In the genomic region with DNA sequence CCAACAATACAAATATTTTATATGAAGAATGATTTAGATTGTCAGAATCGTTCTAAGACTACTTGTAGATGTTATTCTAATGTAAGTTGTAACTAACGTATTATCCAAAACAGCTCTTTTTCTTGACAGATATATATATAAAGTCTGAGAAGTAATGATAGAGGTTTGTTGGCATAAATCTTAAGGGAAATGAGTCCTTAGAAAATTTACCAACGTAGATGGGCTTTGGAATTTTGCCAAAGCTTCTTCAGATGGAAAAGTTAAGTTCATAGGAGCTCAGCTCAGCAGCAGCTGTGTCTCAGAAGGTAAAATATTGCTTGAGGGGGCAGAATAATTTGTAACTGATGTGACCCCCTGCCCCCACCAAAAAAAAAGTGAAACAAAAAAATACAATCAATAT, we compare ENCODE assay signal across 11 cellular contexts.
DNase-seq lines count a peak whose midpoint lies in the region; ATAC-seq and TF ChIP-seq lines count a peak whose summit lies in the region.
"Had no signal": no experiment of that assay in that cellular context is flagged by ENCODE, and none has a peak within 500 bp of the region (broad histone marks: within the 10 kb centered on the region; RNA-seq: fewer than 3 reads in every experiment).

No MANE protein-coding gene starts in this region.

- no peak overlapping the region for H3K27ac ChIP-seq in HEK293 (ENCODE audit: extremely low read depth, low read depth, low read length)
- H3K27ac ChIP-seq in foreskin keratinocyte, result peak overlapping the region; percentile 58
- H3K27ac ChIP-seq in smooth muscle cell (ENCODE audit: low read depth), result peak overlapping the region; percentile 88

- H3K27me3 ChIP-seq in foreskin keratinocyte (no peaks in the 10 kb centered on the region), smooth muscle cell (ENCODE audit: low read depth) (no peaks in the 10 kb centered on the region)

- peaks cover 5 to 8% of the 10 kb centered on the region in 2 experiments; a peak in 2 of 3 replicates for H3K36me3 ChIP-seq in HEK293 (ENCODE audit: control insufficient read depth in 2 of 2, insufficient read depth in 1 of 2, low read length in 2 of 2)
- no peaks in the 10 kb centered on the region for H3K36me3 ChIP-seq in smooth muscle cell (ENCODE audit: low read depth)

- no peak for ATAC-seq in foreskin keratinocyte
- ATAC-seq in HG02840 (IDR thresholded peaks at IDR 0.05; ENCODE audit: low FRiP score, unreplicated experiment), result no peak
- ATAC-seq in HG03039 (IDR thresholded peaks at IDR 0.05; ENCODE audit: unreplicated experiment), result no peak
- ATAC-seq: effector memory CD8-positive, alpha-beta T cell had no signal

- H3K4me1 ChIP-seq in HEK293 (ENCODE audit: control insufficient read depth, insufficient read depth, low read length) (peaks cover 14% of the 10 kb centered on the region; the same call in 1 of the 2 replicates), foreskin keratinocyte (peaks cover 14% of the 10 kb centered on the region), smooth muscle cell (ENCODE audit: low read depth) (peaks cover 4% of the 10 kb centered on the region)

- H2AFZ ChIP-seq in smooth muscle cell (ENCODE audit: low read depth), result no peak overlapping the region

- H3K4me2 ChIP-seq in smooth muscle cell, result no peak overlapping the region

- H3K79me2 ChIP-seq in smooth muscle cell (ENCODE audit: low read depth), result no peaks in the 10 kb centered on the region

- no peak overlapping the region for H3K4me3 ChIP-seq in HEK293 (ENCODE audit: low read depth, low read length)
- H3K4me3 ChIP-seq in smooth muscle cell, result peak overlapping the region; percentile 42

- CTCF ChIA-PET in HEK293 (lab: Yijun Ruan, JAX), result interaction anchor here (1.1 to 1.2 kb wide), 2 partner anchors 35 kb away, joined by 3 read pairs; no protein-coding TSS in a partner anchor

- DNase-seq in amniotic epithelial cell (ENCODE audit: low read depth), result peak; percentile 24
- DNase-seq in foreskin keratinocyte, result no peak
- no peak for DNase-seq in smooth muscle cell (lab: John Stamatoyannopoulos, UW; ENCODE audit: unreplicated experiment)
- no peak for DNase-seq in activated effector memory CD4-positive, alpha-beta T cell treated with anti-CD3 and anti-CD28 coated beads, Interleukin-2, amount 50 U/mL, for 16 hours
- no peak for DNase-seq in hypothalamus (lab: John Stamatoyannopoulos, UW)
- DNase-seq: effector memory CD8-positive, alpha-beta T cell; NCI-H510A; stimulated activated CD4-positive, alpha-beta T cell treated with anti-CD3 and anti-CD28 coated beads, Interleukin-4, amount 100 ng/mL, for 4 hours had no signal

- TF ChIP-seq CTCF in HEK293 (tag by site-specific recombination; IDR thresholded peaks at IDR 0.05), result no peak
- TF ChIP-seq CTCF in foreskin keratinocyte (conservative IDR thresholded peaks at IDR 0.05), result no peak
- TF ChIP-seq CTCF in smooth muscle cell (IDR thresholded peaks at IDR 0.05; ENCODE audit: borderline replicate concordance, insufficient read depth, poor library complexity, severe bottlenecking), result no peak

- H3K9ac ChIP-seq in smooth muscle cell (ENCODE audit: low read depth), result peak overlapping the region; percentile 57

- POLR2A ChIA-PET in HEK293 (lab: Yijun Ruan, JAX), result no interaction called here

- no peaks in the 10 kb centered on the region for H4K20me1 ChIP-seq in smooth muscle cell (ENCODE audit: low read depth)

- 88% methylated on average over 3 of the region's 3 CpGs for WGBS in smooth muscle cell (ENCODE audit: low lambda C conversion rate)

- H3F3A ChIP-seq in smooth muscle cell (ENCODE audit: low read depth), result peaks cover 11% of the 10 kb centered on the region

- H3K9me3 ChIP-seq in HEK293 (ENCODE audit: control insufficient read depth, insufficient read depth, low read depth, low read length), result no peaks in the 10 kb centered on the region
- no peaks in the 10 kb centered on the region for H3K9me3 ChIP-seq in smooth muscle cell (replicated peaks; ENCODE audit: low read depth)

TF ChIP-seq in HEK293, 187 proteins besides CTCF, POLR2A, EP300 and RAD21:
- no peak for TF ChIP-seq KLF17 (tag by site-specific recombination; IDR thresholded peaks at IDR 0.05)
- TF ChIP-seq, protein P1, sequence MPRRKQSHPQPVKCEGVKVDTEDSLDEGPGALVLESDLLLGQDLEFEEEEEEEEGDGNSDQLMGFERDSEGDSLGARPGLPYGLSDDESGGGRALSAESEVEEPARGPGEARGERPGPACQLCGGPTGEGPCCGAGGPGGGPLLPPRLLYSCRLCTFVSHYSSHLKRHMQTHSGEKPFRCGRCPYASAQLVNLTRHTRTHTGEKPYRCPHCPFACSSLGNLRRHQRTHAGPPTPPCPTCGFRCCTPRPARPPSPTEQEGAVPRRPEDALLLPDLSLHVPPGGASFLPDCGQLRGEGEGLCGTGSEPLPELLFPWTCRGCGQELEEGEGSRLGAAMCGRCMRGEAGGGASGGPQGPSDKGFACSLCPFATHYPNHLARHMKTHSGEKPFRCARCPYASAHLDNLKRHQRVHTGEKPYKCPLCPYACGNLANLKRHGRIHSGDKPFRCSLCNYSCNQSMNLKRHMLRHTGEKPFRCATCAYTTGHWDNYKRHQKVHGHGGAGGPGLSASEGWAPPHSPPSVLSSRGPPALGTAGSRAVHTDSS (tag by site-specific recombination; IDR thresholded peaks at IDR 0.05), result no peak
- no peak for TF ChIP-seq ZNF140 (tag by site-specific recombination; IDR thresholded peaks at IDR 0.05)
- no peak for TF ChIP-seq GLI4 (tag by site-specific recombination; IDR thresholded peaks at IDR 0.05)
- TF ChIP-seq ZNF274 (IDR thresholded peaks at IDR 0.05; ENCODE audit: low read length), result no peak
- TF ChIP-seq ZNF274 (tag by site-specific recombination; IDR thresholded peaks at IDR 0.05; ENCODE audit: borderline replicate concordance), result no peak
- no peak for TF ChIP-seq ZNF341 (tag by site-specific recombination; IDR thresholded peaks at IDR 0.05; ENCODE audit: low read depth)
- TF ChIP-seq ZNF394 (tag by site-specific recombination; IDR thresholded peaks at IDR 0.05; ENCODE audit: borderline replicate concordance), result no peak
- TF ChIP-seq, protein P2, sequence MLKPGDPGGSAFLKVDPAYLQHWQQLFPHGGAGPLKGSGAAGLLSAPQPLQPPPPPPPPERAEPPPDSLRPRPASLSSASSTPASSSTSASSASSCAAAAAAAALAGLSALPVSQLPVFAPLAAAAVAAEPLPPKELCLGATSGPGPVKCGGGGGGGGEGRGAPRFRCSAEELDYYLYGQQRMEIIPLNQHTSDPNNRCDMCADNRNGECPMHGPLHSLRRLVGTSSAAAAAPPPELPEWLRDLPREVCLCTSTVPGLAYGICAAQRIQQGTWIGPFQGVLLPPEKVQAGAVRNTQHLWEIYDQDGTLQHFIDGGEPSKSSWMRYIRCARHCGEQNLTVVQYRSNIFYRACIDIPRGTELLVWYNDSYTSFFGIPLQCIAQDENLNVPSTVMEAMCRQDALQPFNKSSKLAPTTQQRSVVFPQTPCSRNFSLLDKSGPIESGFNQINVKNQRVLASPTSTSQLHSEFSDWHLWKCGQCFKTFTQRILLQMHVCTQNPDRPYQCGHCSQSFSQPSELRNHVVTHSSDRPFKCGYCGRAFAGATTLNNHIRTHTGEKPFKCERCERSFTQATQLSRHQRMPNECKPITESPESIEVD (tag by site-specific recombination; IDR thresholded peaks at IDR 0.05), result 0 out of 2 replicates have a peak, but pooled peaks have one; percentile 12
